Comparison of ENCODE assay signal across 23 cellular contexts in the genomic region with DNA sequence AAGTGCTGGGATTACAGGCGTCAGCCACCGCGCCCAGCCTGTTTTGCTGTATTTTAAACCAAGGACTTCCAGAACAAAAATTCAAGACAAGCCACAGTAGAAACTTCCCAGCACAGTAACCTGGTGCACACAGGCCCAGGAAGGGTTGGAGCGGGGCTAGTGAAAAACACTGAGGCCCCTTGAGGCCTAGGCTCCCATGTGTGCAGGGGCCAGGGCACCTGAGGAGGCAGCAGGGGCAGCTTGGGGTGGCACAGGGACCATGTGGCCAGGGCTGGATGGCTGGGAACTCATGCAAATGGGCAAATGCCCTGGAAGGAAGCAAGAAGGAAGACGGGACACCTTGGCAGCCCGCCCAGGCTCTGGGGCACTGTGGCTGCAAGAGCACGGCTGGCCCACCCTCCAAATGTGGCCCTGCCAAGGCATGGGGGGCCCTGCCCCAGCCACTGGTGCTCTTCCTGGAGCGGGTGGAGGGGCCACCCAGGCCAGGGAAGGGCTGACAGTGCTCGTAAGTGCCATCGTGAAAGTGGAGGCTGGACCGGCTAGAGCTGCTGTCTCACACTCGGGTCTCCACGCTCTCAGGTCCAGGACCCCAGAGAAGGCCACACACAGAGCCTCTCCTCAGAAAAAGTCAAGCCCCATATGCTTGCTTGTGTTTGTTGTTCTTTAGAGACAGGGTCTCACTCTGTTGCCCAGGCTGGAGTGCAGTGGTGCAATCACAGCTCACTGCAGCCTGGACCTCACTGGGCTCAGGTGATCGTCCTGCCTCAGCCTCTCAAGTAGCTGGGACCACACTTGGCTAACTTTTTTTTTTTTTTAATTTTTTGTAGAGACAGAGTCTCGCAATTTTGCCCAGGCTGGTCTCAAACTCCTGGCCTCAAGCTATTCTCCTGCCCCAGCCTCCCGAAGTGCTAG. TPM values are rescaled to one million over a fixed set of nuclear protein-coding genes. Genes with fewer than 3 reads are reported as not detected.
DNase-seq lines count a peak whose midpoint lies in the region; TF ChIP-seq lines count a peak whose summit lies in the region.
"Had no signal": no experiment of that assay in that cellular context is flagged by ENCODE, and none has a peak within 500 bp of the region (broad histone marks: within the 10 kb centered on the region; RNA-seq: fewer than 3 reads in every experiment).

No MANE protein-coding gene starts in this region.

- no peak overlapping the region for H2BK5ac ChIP-seq in trophoblast cell (ENCODE audit: low read depth, low read length, poor library complexity)

- H3K23ac ChIP-seq in trophoblast cell (ENCODE audit: low read length): no peak overlapping the region

- no peak overlapping the region for H3K27ac ChIP-seq in hepatocyte
- H3K27ac ChIP-seq in trophoblast cell (ENCODE audit: low read depth, low read length): no peak overlapping the region
- H3K27ac ChIP-seq: A549, epithelial cell of prostate, neural progenitor cell, psoas muscle had no signal

- H3F3A ChIP-seq in Loucy (ENCODE audit: low read depth): no peaks in the 10 kb centered on the region

- no peak overlapping the region for H3K14ac ChIP-seq in trophoblast cell (ENCODE audit: low read length)

- H3K9me2 ChIP-seq in Loucy (replicated peaks; ENCODE audit: low read depth, low read length) (no peaks in the 10 kb centered on the region), hepatocyte (replicated peaks; ENCODE audit: insufficient read depth) (no peaks in the 10 kb centered on the region)

- H2AFZ ChIP-seq in Loucy (ENCODE audit: low read length) (no peak overlapping the region), hepatocyte (no peak overlapping the region), trophoblast cell (ENCODE audit: insufficient read depth, low read length, poor library complexity) (no peak overlapping the region)
- H2AFZ ChIP-seq: neural progenitor cell had no signal

- peak overlapping the region; percentile 58 for H3K9ac ChIP-seq in Loucy (ENCODE audit: low read depth, low read length, poor library complexity, severe bottlenecking)
- H3K9ac ChIP-seq in trophoblast cell (ENCODE audit: low read length): no peak overlapping the region
- H3K9ac ChIP-seq: neural progenitor cell had no signal

- no peaks in the 10 kb centered on the region for H3K36me3 ChIP-seq in Loucy (ENCODE audit: insufficient read depth, low read length)
- H3K36me3 ChIP-seq in hepatocyte (replicated peaks; ENCODE audit: insufficient read depth, low read depth): no peaks in the 10 kb centered on the region
- peaks cover 16 to 17% of the 10 kb centered on the region in 2 experiments for H3K36me3 ChIP-seq in trophoblast cell (ENCODE audit: control insufficient read depth in 1 of 2, insufficient read depth in 2 of 2, low read length in 2 of 2)
- H3K36me3 ChIP-seq: neural progenitor cell had no signal

- DNase-seq in T-helper 1 cell (no peak), Ammon's horn (ENCODE audit: low spot score) (peak; percentile 36), hepatocyte (ENCODE audit: low spot score) (peak; percentile 10), trophoblast cell (no peak), GM20000 (ENCODE audit: low spot score) (no peak)
- DNase-seq in activated CD4-positive, CD25-positive, alpha-beta regulatory T cell (lab: John Stamatoyannopoulos, UW): no peak
- DNase-seq: foreskin fibroblast; GOT3; immature natural killer cell; left ventricle myocardium superior; NCI-H187 treated with DMSO at 0.1 percent for 48 hours; small intestine; stimulated activated CD4-positive, alpha-beta T cell treated with anti-CD3 and anti-CD28 coated beads, Interleukin-4, amount 100 ng/mL, for 1 hour; stomach; SW 1271; upper lobe of left lung had no signal

- no peak overlapping the region for H3K4ac ChIP-seq in trophoblast cell (ENCODE audit: low read depth, low read length)

- H3K79me2 ChIP-seq in Loucy (ENCODE audit: insufficient read depth, low read length): no peaks in the 10 kb centered on the region
- H3K79me2 ChIP-seq in hepatocyte: no peaks in the 10 kb centered on the region
- H3K79me2 ChIP-seq in trophoblast cell (ENCODE audit: control insufficient read depth, insufficient read depth, low read length, poor library complexity): no peaks in the 10 kb centered on the region

- no peak overlapping the region for H2AK5ac ChIP-seq in trophoblast cell (ENCODE audit: low read length)

- 95% methylated on average over 16 of the region's 16 CpGs for WGBS in hepatocyte (ENCODE audit: low lambda C conversion rate, missing lambda C conversion rate)
- WGBS in trophoblast cell (ENCODE audit: extremely low coverage, insufficient coverage, insufficient read length): no CpG with 5 or more reads among the region's 16 CpGs

- no peak overlapping the region for H4K12ac ChIP-seq in trophoblast cell (ENCODE audit: low read depth, low read length)

- no peaks in the 10 kb centered on the region for H3K27me3 ChIP-seq in Loucy (ENCODE audit: insufficient read depth, low read length, poor library complexity, severe bottlenecking)
- H3K27me3 ChIP-seq in hepatocyte: no peaks in the 10 kb centered on the region
- no peaks in the 10 kb centered on the region for H3K27me3 ChIP-seq in trophoblast cell (ENCODE audit: insufficient read depth, low read length)
- H3K27me3 ChIP-seq: neural progenitor cell, stomach, upper lobe of left lung had no signal

- H3K4me3 Mint-ChIP-seq in T-helper 1 cell treated with Interleukin-12 subunit alpha and Interleukin-12 subunit beta and Interleukin-4 antibody, amounts not matched to agents 30 μg/mL and 1 μg/mL, for 36 hours: no peak overlapping the region
- H3K4me3 Mint-ChIP-seq: neural progenitor cell had no signal

- no peak overlapping the region for H4K8ac ChIP-seq in trophoblast cell (ENCODE audit: low read depth, low read length)

- no peak overlapping the region for H3K18ac ChIP-seq in trophoblast cell (ENCODE audit: low read length)

- no peaks in the 10 kb centered on the region for H3K27me3 Mint-ChIP-seq in T-helper 1 cell treated with Interleukin-12 subunit alpha and Interleukin-12 subunit beta and Interleukin-4 antibody, amounts not matched to agents 30 μg/mL and 1 μg/mL, for 36 hours (ENCODE audit: low read depth)

- no peaks in the 10 kb centered on the region for H3K36me3 Mint-ChIP-seq in T-helper 1 cell treated with Interleukin-12 subunit alpha and Interleukin-12 subunit beta and Interleukin-4 antibody, amounts not matched to agents 30 μg/mL and 1 μg/mL, for 36 hours (ENCODE audit: low read depth)
- H3K36me3 Mint-ChIP-seq: immature natural killer cell had no signal

- no peaks in the 10 kb centered on the region for H4K20me1 ChIP-seq in Loucy (ENCODE audit: insufficient read depth, low read length, poor library complexity, severe bottlenecking)
- no peaks in the 10 kb centered on the region for H4K20me1 ChIP-seq in hepatocyte (ENCODE audit: insufficient read depth, poor library complexity, severe bottlenecking)

- H2BK12ac ChIP-seq in trophoblast cell (ENCODE audit: low read length): no peak overlapping the region

- H4K91ac ChIP-seq in trophoblast cell (ENCODE audit: low read depth, low read length): no peak overlapping the region

- TF ChIP-seq CTCF in Loucy (conservative IDR thresholded peaks at IDR 0.05; ENCODE audit: low read length): no peak
- no peak for TF ChIP-seq CTCF in hepatocyte (IDR thresholded peaks at IDR 0.05; ENCODE audit: poor library complexity)
- TF ChIP-seq CTCF in GM20000 (IDR thresholded peaks at IDR 0.05; ENCODE audit: extremely low read depth, missing control alignments): no peak

- H3K4me1 ChIP-seq in Loucy (ENCODE audit: insufficient read depth, low read length, poor library complexity, severe bottlenecking) (peaks cover 25% of the 10 kb centered on the region), hepatocyte (ENCODE audit: insufficient read depth) (no peaks in the 10 kb centered on the region), trophoblast cell (ENCODE audit: control insufficient read depth in 1 of 2, insufficient read depth in 2 of 2, low read length in 2 of 2) (no peaks in the 10 kb centered on the region)
- H3K4me1 ChIP-seq: A549, neural progenitor cell, psoas muscle, stomach, upper lobe of left lung had no signal

- peak overlapping the region; percentile 41 for H3K27ac Mint-ChIP-seq in T-helper 1 cell treated with Interleukin-12 subunit alpha and Interleukin-12 subunit beta and Interleukin-4 antibody, amounts not matched to agents 30 μg/mL and 1 μg/mL, for 36 hours

- no peaks in the 10 kb centered on the region for H3K9me3 Mint-ChIP-seq in T-helper 1 cell treated with Interleukin-12 subunit alpha and Interleukin-12 subunit beta and Interleukin-4 antibody, amounts not matched to agents 30 μg/mL and 1 μg/mL, for 36 hours
- H3K9me3 Mint-ChIP-seq: immature natural killer cell, neural progenitor cell had no signal

- H3K79me1 ChIP-seq in trophoblast cell (ENCODE audit: low read length): no peaks in the 10 kb centered on the region

- H3K4me2 ChIP-seq in Loucy (ENCODE audit: low read depth, low read length, poor library complexity, severe bottlenecking) (no peak overlapping the region), hepatocyte (no peak overlapping the region), trophoblast cell (ENCODE audit: low read length) (no peak overlapping the region)
- H3K4me2 ChIP-seq: A549, neural progenitor cell had no signal

- no peak overlapping the region for H2BK120ac ChIP-seq in trophoblast cell (ENCODE audit: insufficient read depth, low read length, poor library complexity)

- H3K9me3 ChIP-seq in Loucy (ENCODE audit: insufficient read depth, low read depth, low read length) (no peaks in the 10 kb centered on the region), hepatocyte (ENCODE audit: low read depth) (no peaks in the 10 kb centered on the region), trophoblast cell (ENCODE audit: insufficient read depth, low read depth, low read length) (peaks cover 5% of the 10 kb centered on the region)
- H3K9me3 ChIP-seq: A549, psoas muscle, stomach, upper lobe of left lung had no signal

- H3K4me1 Mint-ChIP-seq in T-helper 1 cell treated with Interleukin-12 subunit alpha and Interleukin-12 subunit beta and Interleukin-4 antibody, amounts not matched to agents 30 μg/mL and 1 μg/mL, for 36 hours (ENCODE audit: low read depth): peaks cover 9% of the 10 kb centered on the region

- H3K4me3 ChIP-seq in Loucy (ENCODE audit: low read length, poor library complexity, severe bottlenecking) (no peak overlapping the region), hepatocyte (no peak overlapping the region), trophoblast cell (ENCODE audit: low read depth, low read length) (no peak overlapping the region)
- H3K4me3 ChIP-seq: A549, neural progenitor cell, psoas muscle, stomach, upper lobe of left lung had no signal

RNA-seq across cellular contexts. Expression of a gene that starts 10.3 kb away (rescaled TPM):
- 43.9 and 59.4 TPM in 2 replicates for total RNA-seq in hepatocyte
- 50.4 and 53.6 TPM in 2 replicates for polyA plus RNA-seq in hepatocyte
- polyA plus RNA-seq in trophoblast cell (2013): 79.0 and 79.6 TPM in 2 replicates

RNA-seq across cellular contexts. Expression of a gene that starts 13.4 kb away (rescaled TPM):
- 6.6 and 11.7 TPM in 2 replicates for total RNA-seq in hepatocyte
- polyA plus RNA-seq in hepatocyte: 20.2 and 20.7 TPM in 2 replicates
- 2.0 TPM in 2 replicates for polyA plus RNA-seq in trophoblast cell (2013)

RNA-seq across cellular contexts. Expression of a gene that starts 42.0 kb away (rescaled TPM):
- 18.6 and 21.5 TPM in 2 replicates for total RNA-seq in hepatocyte
- polyA plus RNA-seq in hepatocyte: 41.7 and 48.7 TPM in 2 replicates
- polyA plus RNA-seq in trophoblast cell (2013): 13.5 and 15.2 TPM in 2 replicates

RNA-seq across cellular contexts. Expression of a gene that starts 42.1 kb away (rescaled TPM):
- total RNA-seq in hepatocyte: 24.0 and 31.5 TPM in 2 replicates
- 38.0 and 50.0 TPM in 2 replicates for polyA plus RNA-seq in hepatocyte
- 8.2 and 8.3 TPM in 2 replicates for polyA plus RNA-seq in trophoblast cell (2013)

RNA-seq across cellular contexts. Expression of a gene that starts 53.4 kb away (rescaled TPM):
- total RNA-seq in hepatocyte: 0.97 and 3.3 TPM in 2 replicates
- 4.2 and 5.1 TPM in 2 replicates for polyA plus RNA-seq in hepatocyte
- polyA plus RNA-seq in trophoblast cell (2013): 0.73 and 0.85 TPM in 2 replicates
- total RNA-seq: activated CD8-positive, alpha-beta memory T cell treated with anti-CD3 and anti-CD28 coated beads for 36 hours had no signal
- polyA plus RNA-seq: immature natural killer cell had no signal

Comparison
In these comparisons a context has a peak if more than half of its experiments do, and no peak if none do; other contexts are left out.
1. DNase-seq: peak in Ammon's horn (single experiment) and hepatocyte (single experiment); none in T-helper 1 cell (0 of 5), trophoblast cell (0 of 2), GM20000 (single experiment) and activated CD4-positive, CD25-positive, alpha-beta regulatory T cell (0 of 4).